ENCODE assay signal across 9 cellular contexts in genomic region chr7:85021090-85021704, GRCh38.
DNase-seq lines count a peak whose midpoint lies in the region; ATAC-seq and TF ChIP-seq lines count a peak whose summit lies in the region.
"Had no signal": no experiment of that assay in that cellular context is flagged by ENCODE, and none has a peak within 500 bp of the region (broad histone marks: within the 10 kb centered on the region; RNA-seq: fewer than 3 reads in every experiment).

No MANE protein-coding gene starts in this region.

- H3K4me3 ChIP-seq in lower lobe of right lung = no peak overlapping the region

- ATAC-seq in lower lobe of right lung = no peak
- ATAC-seq in HG02981 (IDR thresholded peaks at IDR 0.05; ENCODE audit: unreplicated experiment) = no peak
- ATAC-seq in HG03442 (IDR thresholded peaks at IDR 0.05; ENCODE audit: unreplicated experiment) = no peak
- ATAC-seq: activated T-cell treated with anti-CD3 and anti-CD28 coated beads, Interleukin-2, amount 50 U/mL, for 4 hours had no signal

- no peaks in the 10 kb centered on the region for H3K36me3 ChIP-seq in lower lobe of right lung

- no peak overlapping the region for H3K27ac ChIP-seq in C4-2B
- no peak overlapping the region for H3K27ac ChIP-seq in lower lobe of right lung

- H3K27me3 ChIP-seq in lower lobe of right lung (ENCODE audit: low read depth) = no peaks in the 10 kb centered on the region

- DNase-seq in Kasumi-1 (lab: John Stamatoyannopoulos, UW) (peak; percentile 33 to 56), astrocyte of the hippocampus (ENCODE audit: low read depth, low spot score) (peak; percentile 28), lower lobe of right lung (no peak), UCSD-AML1 (lab: John Stamatoyannopoulos, UW; ENCODE audit: unreplicated experiment) (no peak), NCI-H524 treated with DMSO at 0.1 percent for 48 hours (lab: John Stamatoyannopoulos, UW) (no peak)
- DNase-seq: activated T-cell treated with anti-CD3 and anti-CD28 coated beads, Interleukin-2, amount 50 U/mL, for 4 hours had no signal

- intact Hi-C loops in lower lobe of right lung (cut with DNase I) = loop anchor here (5.0 kb wide), 1 partner anchor 1044 kb away; no protein-coding TSS in a partner anchor

- peak; percentile 78 for TF ChIP-seq CTCF in C4-2B (conservative IDR thresholded peaks at IDR 0.05)
- TF ChIP-seq CTCF in lower lobe of right lung (IDR thresholded peaks at IDR 0.05) = peak; percentile 35

- no peaks in the 10 kb centered on the region for H3K9me3 ChIP-seq in lower lobe of right lung

- no peaks in the 10 kb centered on the region for H3K4me1 ChIP-seq in lower lobe of right lung

Comparison
In these comparisons a context has a peak if more than half of its experiments do, and no peak if none do; other contexts are left out.
1. DNase-seq: peak in Kasumi-1 (2 of 2) and astrocyte of the hippocampus (single experiment); none in lower lobe of right lung (single experiment), UCSD-AML1 (single experiment) and NCI-H524 treated with DMSO at 0.1 percent for 48 hours (single experiment).